In genomic region chr20:48716086-48716485, GRCh38 we compare ENCODE assay signal across 13 cellular contexts.
DNase-seq lines count a peak whose midpoint lies in the region; ATAC-seq and TF ChIP-seq lines count a peak whose summit lies in the region.
"Had no signal": no experiment of that assay in that cellular context is flagged by ENCODE, and none has a peak within 500 bp of the region (broad histone marks: within the 10 kb centered on the region; RNA-seq: fewer than 3 reads in every experiment).

No MANE protein-coding gene starts in this region.

- H3K4me3 ChIP-seq in mucosa of descending colon: no peak overlapping the region
- no peak overlapping the region for H3K4me3 ChIP-seq in tibial nerve
- H3K4me3 ChIP-seq in psoas muscle: no peak overlapping the region
- H3K4me3 ChIP-seq: pancreas had no signal

- peak overlapping the region; percentile 73 for H3K4me3 Mint-ChIP-seq in T-helper 2 cell treated with Interferon-gamma antibody and Interleukin-4, amounts not matched to agents 5 μg/mL and 100 μg/mL, for 36 hours
- H3K4me3 Mint-ChIP-seq in stimulated activated effector memory CD8-positive, alpha-beta T cell treated with anti-CD3 and anti-CD28 coated beads, Interleukin-12 subunit alpha, Interleukin-12 subunit beta, amount 100 ng/mL, for 72 hours: peak overlapping the region; percentile 92
- H3K4me3 Mint-ChIP-seq in Calu3 (ENCODE audit: low read depth, unreplicated experiment): no peak overlapping the region
- H3K4me3 Mint-ChIP-seq: type B pancreatic cell had no signal

- H3K36me3 ChIP-seq in mucosa of descending colon (ENCODE audit: low read depth) (no peaks in the 10 kb centered on the region), tibial nerve (peaks cover 0 to 9% (median 0%) of the 10 kb centered on the region in 3 donors), psoas muscle (ENCODE audit: insufficient read depth in 1 of 2, low read depth in 1 of 2) (no peaks in the 10 kb centered on the region)
- H3K36me3 ChIP-seq: pancreas had no signal

- H3K9me3 Mint-ChIP-seq in T-helper 2 cell treated with Interferon-gamma antibody and Interleukin-4, amounts not matched to agents 5 μg/mL and 100 μg/mL, for 36 hours: no peaks in the 10 kb centered on the region
- H3K9me3 Mint-ChIP-seq in stimulated activated effector memory CD8-positive, alpha-beta T cell treated with anti-CD3 and anti-CD28 coated beads, Interleukin-12 subunit alpha, Interleukin-12 subunit beta, amount 100 ng/mL, for 72 hours: no peaks in the 10 kb centered on the region
- no peaks in the 10 kb centered on the region for H3K9me3 Mint-ChIP-seq in Calu3 (ENCODE audit: low read depth, unreplicated experiment)
- H3K9me3 Mint-ChIP-seq: type B pancreatic cell had no signal

- TF ChIP-seq CTCF in mucosa of descending colon (IDR thresholded peaks at IDR 0.05): no peak
- no peak for TF ChIP-seq CTCF in tibial nerve (IDR thresholded peaks at IDR 0.05)
- no peak for TF ChIP-seq CTCF in psoas muscle (IDR thresholded peaks at IDR 0.05)
- TF ChIP-seq CTCF in Calu3 (IDR thresholded peaks at IDR 0.05; ENCODE audit: unreplicated experiment): no peak

- WGBS in tibial nerve, 2 donors: 76 to 83% methylated on average over 7 to 13 of the region's 13 CpGs
- WGBS in psoas muscle, 3 donors: 89 to 92% (median 89%) methylated on average over 13 of the region's 13 CpGs

- H3K27ac Mint-ChIP-seq in T-helper 2 cell treated with Interferon-gamma antibody and Interleukin-4, amounts not matched to agents 5 μg/mL and 100 μg/mL, for 36 hours: peak overlapping the region; percentile 93
- peak overlapping the region; percentile 100 for H3K27ac Mint-ChIP-seq in stimulated activated effector memory CD8-positive, alpha-beta T cell treated with anti-CD3 and anti-CD28 coated beads, Interleukin-12 subunit alpha, Interleukin-12 subunit beta, amount 100 ng/mL, for 72 hours
- H3K27ac Mint-ChIP-seq in Calu3 (ENCODE audit: unreplicated experiment): no peak overlapping the region
- H3K27ac Mint-ChIP-seq: type B pancreatic cell had no signal

- TF ChIP-seq POLR2A in tibial nerve (IDR thresholded peaks at IDR 0.05): no peak

- no peaks in the 10 kb centered on the region for H3K27me3 Mint-ChIP-seq in T-helper 2 cell treated with Interferon-gamma antibody and Interleukin-4, amounts not matched to agents 5 μg/mL and 100 μg/mL, for 36 hours (ENCODE audit: low read depth)
- H3K27me3 Mint-ChIP-seq in Calu3 (ENCODE audit: unreplicated experiment): peaks cover 89% of the 10 kb centered on the region

- H3K9me3 ChIP-seq in mucosa of descending colon (no peaks in the 10 kb centered on the region), tibial nerve (peaks cover 0 to 8% (median 0%) of the 10 kb centered on the region in 4 donors), psoas muscle (no peaks in the 10 kb centered on the region)
- H3K9me3 ChIP-seq: pancreas had no signal

- H3K27me3 ChIP-seq in tibial nerve: no peaks in the 10 kb centered on the region
- no peaks in the 10 kb centered on the region for H3K27me3 ChIP-seq in psoas muscle (ENCODE audit: insufficient read depth in 3 of 3, low read length in 2 of 3)
- H3K27me3 ChIP-seq: pancreas had no signal

- no peak for TF ChIP-seq EP300 in tibial nerve (IDR thresholded peaks at IDR 0.05)

- peak; percentile 42 for DNase-seq in T-helper 2 cell treated with Interferon-gamma antibody and Interleukin-4, amounts not matched to agents 5 μg/mL and 100 μg/mL, for 36 hours (ENCODE audit: low spot score)
- DNase-seq in activated T-helper 1 cell treated with anti-CD3 and anti-CD28 coated beads, Interleukin-2, amount 50 U/mL, for 16 hours (ENCODE audit: low read depth in 1 of 2, low spot score in 1 of 2): peak; percentile 13 to 32
- DNase-seq in mucosa of descending colon (peak; percentile 27 to 78 (median 57)), tibial nerve (ENCODE audit: low spot score in 2 of 2) (no peak), psoas muscle (no peak), Calu3 (no peak), NCI-H2107 treated with DMSO at 0.1 percent for 48 hours (lab: John Stamatoyannopoulos, UW; ENCODE audit: unreplicated experiment) (no peak)
- DNase-seq in stimulated activated effector memory CD8-positive, alpha-beta T cell treated with anti-CD3 and anti-CD28 coated beads, Interleukin-12 subunit alpha, Interleukin-12 subunit beta, amount 100 ng/mL, for 72 hours (ENCODE audit: low spot score in 2 of 2): peak; percentile 54 to 84
- DNase-seq: DMS79, NCI-H748 treated with DMSO at 0.1 percent for 48 hours had no signal

- H3K27ac ChIP-seq in tibial nerve: peak overlapping the region in 2 of 4 donors; percentile 56 to 68
- no peak overlapping the region for H3K27ac ChIP-seq in psoas muscle
- H3K27ac ChIP-seq: KMS-11, pancreas had no signal

- H3K4me1 Mint-ChIP-seq in T-helper 2 cell treated with Interferon-gamma antibody and Interleukin-4, amounts not matched to agents 5 μg/mL and 100 μg/mL, for 36 hours (ENCODE audit: low read depth): peaks cover 69% of the 10 kb centered on the region
- peaks cover 87% of the 10 kb centered on the region for H3K4me1 Mint-ChIP-seq in stimulated activated effector memory CD8-positive, alpha-beta T cell treated with anti-CD3 and anti-CD28 coated beads, Interleukin-12 subunit alpha, Interleukin-12 subunit beta, amount 100 ng/mL, for 72 hours
- H3K4me1 Mint-ChIP-seq in Calu3 (ENCODE audit: low read depth, unreplicated experiment): no peaks in the 10 kb centered on the region

- BruUV-seq in Calu3 (replicated peaks; lab: Mats Ljungman, UMichigan): no TSS peak

- CTCF ChIA-PET in Calu3 (lab: Charles Lee): no interaction called here

- intact Hi-C loops in mucosa of descending colon (cut with DNase I, micrococcal nuclease) (no loop called here), psoas muscle (cut with DNase I) (no loop called here), Calu3 (cut with micrococcal nuclease; ENCODE audit: unreplicated experiment) (no loop called here)

- ATAC-seq in mucosa of descending colon (peak; percentile 48), psoas muscle (no peak)
- ATAC-seq in stimulated activated effector memory CD8-positive, alpha-beta T cell treated with anti-CD3 and anti-CD28 coated beads, Interleukin-12 subunit alpha, Interleukin-12 subunit beta, amount 100 ng/mL, for 72 hours: peak; percentile 86
- ATAC-seq: pancreas had no signal

- H3K4me1 ChIP-seq in mucosa of descending colon (ENCODE audit: low read depth) (peaks cover 7% of the 10 kb centered on the region), tibial nerve (peaks cover 0 to 40% (median 20%) of the 10 kb centered on the region in 4 donors), psoas muscle (no peaks in the 10 kb centered on the region)
- H3K4me1 ChIP-seq: pancreas had no signal

- H3K36me3 Mint-ChIP-seq in T-helper 2 cell treated with Interferon-gamma antibody and Interleukin-4, amounts not matched to agents 5 μg/mL and 100 μg/mL, for 36 hours (ENCODE audit: low read depth): peaks cover 28% of the 10 kb centered on the region
- peaks cover 79% of the 10 kb centered on the region for H3K36me3 Mint-ChIP-seq in stimulated activated effector memory CD8-positive, alpha-beta T cell treated with anti-CD3 and anti-CD28 coated beads, Interleukin-12 subunit alpha, Interleukin-12 subunit beta, amount 100 ng/mL, for 72 hours
- H3K36me3 Mint-ChIP-seq in Calu3 (ENCODE audit: insufficient read depth, unreplicated experiment): no peaks in the 10 kb centered on the region
- H3K36me3 Mint-ChIP-seq: type B pancreatic cell had no signal

Comparison
In these comparisons a context has a peak if more than half of its experiments do, and no peak if none do; other contexts are left out.
1. DNase-seq: peak in T-helper 2 cell treated with Interferon-gamma antibody and Interleukin-4, amounts not matched to agents 5 μg/mL and 100 μg/mL, for 36 hours (single experiment), activated T-helper 1 cell treated with anti-CD3 and anti-CD28 coated beads, Interleukin-2, amount 50 U/mL, for 16 hours (2 of 2), mucosa of descending colon (3 of 3) and stimulated activated effector memory CD8-positive, alpha-beta T cell treated with anti-CD3 and anti-CD28 coated beads, Interleukin-12 subunit alpha, Interleukin-12 subunit beta, amount 100 ng/mL, for 72 hours (2 of 2); none in tibial nerve (0 of 2), psoas muscle (0 of 2), Calu3 (single experiment) and NCI-H2107 treated with DMSO at 0.1 percent for 48 hours (single experiment).
2. ATAC-seq: peak in mucosa of descending colon (single experiment) and stimulated activated effector memory CD8-positive, alpha-beta T cell treated with anti-CD3 and anti-CD28 coated beads, Interleukin-12 subunit alpha, Interleukin-12 subunit beta, amount 100 ng/mL, for 72 hours (single experiment); none in psoas muscle (0 of 4).